ENCODE assay signal across 17 cellular contexts in the genomic region with DNA sequence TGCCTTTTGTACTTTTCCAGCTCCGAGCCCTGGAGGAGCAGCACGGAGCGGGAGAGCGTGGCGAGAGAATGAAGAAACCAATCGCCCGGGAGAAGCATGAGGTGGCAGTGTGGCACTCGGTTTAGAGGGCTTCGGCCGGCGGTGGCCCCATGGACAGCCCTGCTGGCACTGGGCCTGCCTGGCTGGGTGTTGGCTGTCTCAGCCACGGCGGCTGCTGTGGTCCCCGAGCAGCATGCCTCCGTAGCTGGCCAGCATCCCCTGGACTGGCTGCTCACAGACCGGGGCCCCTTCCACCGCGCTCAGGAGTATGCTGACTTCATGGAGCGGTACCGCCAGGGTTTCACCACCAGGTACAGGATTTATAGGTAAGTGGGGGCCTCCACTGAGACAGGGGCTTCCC. TPM values are rescaled to one million over a fixed set of nuclear protein-coding genes. Genes with fewer than 3 reads are reported as not detected.
DNase-seq lines count a peak whose midpoint lies in the region; ATAC-seq and TF ChIP-seq lines count a peak whose summit lies in the region.
"Had no signal": no experiment of that assay in that cellular context is flagged by ENCODE, and none has a peak within 500 bp of the region (broad histone marks: within the 10 kb centered on the region; RNA-seq: fewer than 3 reads in every experiment).

No MANE protein-coding gene starts in this region.

- no peaks in the 10 kb centered on the region for H3K23me2 ChIP-seq in H9 (ENCODE audit: insufficient read length, low read depth, low read length, poor library complexity, severe bottlenecking)

- H2BK20ac ChIP-seq in H9 (ENCODE audit: low read depth, low read length, poor library complexity, severe bottlenecking) = no peak overlapping the region

- H2BK12ac ChIP-seq in H9 (ENCODE audit: insufficient read length, low read depth, low read length) = no peak overlapping the region

- intact Hi-C loops in right cardiac atrium (cut with DNase I) = no loop called here
- intact Hi-C loops in activated T-helper 2 cell treated with anti-CD3 and anti-CD28 coated beads, Interferon-gamma antibody, Interleukin-2, Interleukin-4, amounts not matched to agents 10 μg/mL and 5 μg/mL and 100 μg/mL, durations not matched to agents 14 hours and 24 hours and 36 hours (cut with micrococcal nuclease) = no loop called here

- no peaks in the 10 kb centered on the region for H4K20me1 ChIP-seq in H9 (ENCODE audit: control insufficient read depth, insufficient read depth, insufficient read length)

- H3K9me3 ChIP-seq in H9 (ENCODE audit: control insufficient read depth, low read depth, low read length) = no peaks in the 10 kb centered on the region
- no peaks in the 10 kb centered on the region for H3K9me3 ChIP-seq in right cardiac atrium (ENCODE audit: control insufficient read depth, low read length)
- H3K9me3 ChIP-seq: HAP-1 had no signal

- H3K79me2 ChIP-seq in H9 (ENCODE audit: insufficient read depth, low read length) = no peaks in the 10 kb centered on the region

- no peaks in the 10 kb centered on the region for H3K9me3 Mint-ChIP-seq in H9
- no peaks in the 10 kb centered on the region for H3K9me3 Mint-ChIP-seq in activated T-helper 2 cell treated with anti-CD3 and anti-CD28 coated beads, Interferon-gamma antibody, Interleukin-2, Interleukin-4, amounts not matched to agents 10 μg/mL and 5 μg/mL and 100 μg/mL, durations not matched to agents 14 hours and 24 hours and 36 hours

- H3K56ac ChIP-seq in H9 (ENCODE audit: insufficient read length, low read depth, low read length) = no peak overlapping the region

- no peak overlapping the region for H3K27ac ChIP-seq in H9 (ENCODE audit: insufficient read length, low read depth, low read length)
- H3K27ac ChIP-seq in angular gyrus (ENCODE audit: low read depth, low read length) = peak overlapping the region; percentile 47
- no peak overlapping the region for H3K27ac ChIP-seq in right cardiac atrium (ENCODE audit: low read length)
- H3K27ac ChIP-seq: C4-2B had no signal

- H3K27ac Mint-ChIP-seq in H9 = no peak overlapping the region
- no peak overlapping the region for H3K27ac Mint-ChIP-seq in activated T-helper 2 cell treated with anti-CD3 and anti-CD28 coated beads, Interferon-gamma antibody, Interleukin-2, Interleukin-4, amounts not matched to agents 10 μg/mL and 5 μg/mL and 100 μg/mL, durations not matched to agents 14 hours and 24 hours and 36 hours

- WGBS in H9 (ENCODE audit: extremely low coverage, insufficient read length, low lambda C conversion rate) = no CpG with 5 or more reads among the region's 20 CpGs
- WGBS in right cardiac atrium = 92% methylated on average over 20 of the region's 20 CpGs

- no peak overlapping the region for H3K18ac ChIP-seq in H9 (ENCODE audit: insufficient read length, low read depth, low read length)

- no peak overlapping the region for H3K4ac ChIP-seq in H9 (ENCODE audit: low read depth, low read length)

- no peak overlapping the region for H2AFZ ChIP-seq in H9 (ENCODE audit: low read length)

- H3K23ac ChIP-seq in H9 (ENCODE audit: insufficient read length, low read depth, low read length) = no peak overlapping the region

- peak; percentile 33 for DNase-seq in H9
- peak in 2 of 3 donors; percentile 46 to 49 for DNase-seq in right cardiac atrium
- peak in 31 of 56 donors; percentile 1 to 66 (median 25) for DNase-seq in nucleus accumbens (lab: John Stamatoyannopoulos, UW)
- no peak for DNase-seq in activated T-helper 2 cell treated with anti-CD3 and anti-CD28 coated beads, Interferon-gamma antibody, Interleukin-2, Interleukin-4, amounts not matched to agents 10 μg/mL and 5 μg/mL and 100 μg/mL, durations not matched to agents 14 hours and 24 hours and 36 hours (ENCODE audit: low spot score)
- DNase-seq in NCI-H774 (lab: John Stamatoyannopoulos, UW) = no peak
- DNase-seq: ACHN, DMS79, IMR-90, NCI-H1417 treated with DMSO at 0.1 percent for 48 hours, NCI-H187 treated with DMSO at 0.1 percent for 48 hours, NCI-H2227 treated with DMSO at 0.1 percent for 48 hours, NCI-H524 had no signal

- H4K5ac ChIP-seq in H9 (ENCODE audit: insufficient read length, low read depth, low read length) = no peak overlapping the region

- no peak overlapping the region for H2BK5ac ChIP-seq in H9 (ENCODE audit: insufficient read length, low read length)

- H4K91ac ChIP-seq in H9 (ENCODE audit: insufficient read length, low read depth, low read length) = no peak overlapping the region

- H3K79me1 ChIP-seq in H9 (ENCODE audit: insufficient read depth, low read depth, low read length, poor library complexity, severe bottlenecking) = no peaks in the 10 kb centered on the region

- H3K27me3 Mint-ChIP-seq in H9 (ENCODE audit: low read depth) = peaks cover 8% of the 10 kb centered on the region; the same call in 1 of the 2 replicates
- H3K27me3 Mint-ChIP-seq in activated T-helper 2 cell treated with anti-CD3 and anti-CD28 coated beads, Interferon-gamma antibody, Interleukin-2, Interleukin-4, amounts not matched to agents 10 μg/mL and 5 μg/mL and 100 μg/mL, durations not matched to agents 14 hours and 24 hours and 36 hours (ENCODE audit: low read depth) = no peaks in the 10 kb centered on the region

- no peaks in the 10 kb centered on the region for H3K4me1 ChIP-seq in H9 (ENCODE audit: insufficient read depth, low read length)
- H3K4me1 ChIP-seq in right cardiac atrium (ENCODE audit: control insufficient read depth, insufficient read depth, low read length) = no peaks in the 10 kb centered on the region
- H3K4me1 ChIP-seq: HAP-1 had no signal

- ATAC-seq in right cardiac atrium (peak in 1 of 2 donors; percentile 36), HG02870 (IDR thresholded peaks at IDR 0.05; ENCODE audit: unreplicated experiment) (no peak), SK-N-SH treated with all-trans-retinoic acid at 6 μM for 48 hours (no peak)

- H3K36me3 Mint-ChIP-seq in H9 (ENCODE audit: insufficient read depth in 1 of 3, low read depth in 3 of 3) = no peaks in the 10 kb centered on the region
- no peaks in the 10 kb centered on the region for H3K36me3 Mint-ChIP-seq in activated T-helper 2 cell treated with anti-CD3 and anti-CD28 coated beads, Interferon-gamma antibody, Interleukin-2, Interleukin-4, amounts not matched to agents 10 μg/mL and 5 μg/mL and 100 μg/mL, durations not matched to agents 14 hours and 24 hours and 36 hours (ENCODE audit: low read depth)

- H2BK120ac ChIP-seq in H9 (ENCODE audit: low read depth, low read length, poor library complexity, severe bottlenecking) = no peak overlapping the region

- H3K4me3 Mint-ChIP-seq in H9 = no peak overlapping the region
- H3K4me3 Mint-ChIP-seq in activated T-helper 2 cell treated with anti-CD3 and anti-CD28 coated beads, Interferon-gamma antibody, Interleukin-2, Interleukin-4, amounts not matched to agents 10 μg/mL and 5 μg/mL and 100 μg/mL, durations not matched to agents 14 hours and 24 hours and 36 hours (ENCODE audit: low read depth) = no peak overlapping the region

- no peak for TF ChIP-seq CTCF in H9 (conservative IDR thresholded peaks at IDR 0.05)

- H4K8ac ChIP-seq in H9 (replicated peaks; ENCODE audit: insufficient read length, low read depth, low read length) = no peak overlapping the region

- no peak overlapping the region for H3K9ac ChIP-seq in H9 (ENCODE audit: extremely low read depth, insufficient read length, low read length)

- no peak overlapping the region for H3K4me3 ChIP-seq in right cardiac atrium (ENCODE audit: low read length)
- H3K4me3 ChIP-seq: HAP-1 had no signal

- peaks cover 5 to 7% of the 10 kb centered on the region in 2 experiments for H3K4me1 Mint-ChIP-seq in H9
- H3K4me1 Mint-ChIP-seq in activated T-helper 2 cell treated with anti-CD3 and anti-CD28 coated beads, Interferon-gamma antibody, Interleukin-2, Interleukin-4, amounts not matched to agents 10 μg/mL and 5 μg/mL and 100 μg/mL, durations not matched to agents 14 hours and 24 hours and 36 hours (ENCODE audit: low read depth) = no peaks in the 10 kb centered on the region

- H3K4me2 ChIP-seq in H9 (ENCODE audit: insufficient read depth, insufficient read length, low read length) = no peak overlapping the region

- no peak overlapping the region for H2AK5ac ChIP-seq in H9 (ENCODE audit: insufficient read length, low read length)

- H2BK15ac ChIP-seq in H9 (ENCODE audit: low read depth, low read length) = no peak overlapping the region

- no peak overlapping the region for H3T11ph ChIP-seq in H9 (ENCODE audit: low read length)

- H3K27me3 ChIP-seq in H9 (ENCODE audit: insufficient read depth, low read length) (no peaks in the 10 kb centered on the region; the same call in 1 of the 2 replicates), right cardiac atrium (ENCODE audit: control insufficient read depth, insufficient read depth) (no peaks in the 10 kb centered on the region)

- no peak overlapping the region; the same call in 1 of the 2 replicates for H3K14ac ChIP-seq in H9 (ENCODE audit: insufficient read depth, low read length)

TF ChIP-seq in SK-N-SH treated with all-trans-retinoic acid at 6 μM for 48 hours, 23 proteins besides CTCF, POLR2A, EP300 and RAD21 (continues in another document):
- TF ChIP-seq ZNF8 (CRISPR knock-in tag; IDR thresholded peaks at IDR 0.05) (no peak), ISL1 (CRISPR knock-in tag; IDR thresholded peaks at IDR 0.05) (no peak)
- TF ChIP-seq, protein P1, sequence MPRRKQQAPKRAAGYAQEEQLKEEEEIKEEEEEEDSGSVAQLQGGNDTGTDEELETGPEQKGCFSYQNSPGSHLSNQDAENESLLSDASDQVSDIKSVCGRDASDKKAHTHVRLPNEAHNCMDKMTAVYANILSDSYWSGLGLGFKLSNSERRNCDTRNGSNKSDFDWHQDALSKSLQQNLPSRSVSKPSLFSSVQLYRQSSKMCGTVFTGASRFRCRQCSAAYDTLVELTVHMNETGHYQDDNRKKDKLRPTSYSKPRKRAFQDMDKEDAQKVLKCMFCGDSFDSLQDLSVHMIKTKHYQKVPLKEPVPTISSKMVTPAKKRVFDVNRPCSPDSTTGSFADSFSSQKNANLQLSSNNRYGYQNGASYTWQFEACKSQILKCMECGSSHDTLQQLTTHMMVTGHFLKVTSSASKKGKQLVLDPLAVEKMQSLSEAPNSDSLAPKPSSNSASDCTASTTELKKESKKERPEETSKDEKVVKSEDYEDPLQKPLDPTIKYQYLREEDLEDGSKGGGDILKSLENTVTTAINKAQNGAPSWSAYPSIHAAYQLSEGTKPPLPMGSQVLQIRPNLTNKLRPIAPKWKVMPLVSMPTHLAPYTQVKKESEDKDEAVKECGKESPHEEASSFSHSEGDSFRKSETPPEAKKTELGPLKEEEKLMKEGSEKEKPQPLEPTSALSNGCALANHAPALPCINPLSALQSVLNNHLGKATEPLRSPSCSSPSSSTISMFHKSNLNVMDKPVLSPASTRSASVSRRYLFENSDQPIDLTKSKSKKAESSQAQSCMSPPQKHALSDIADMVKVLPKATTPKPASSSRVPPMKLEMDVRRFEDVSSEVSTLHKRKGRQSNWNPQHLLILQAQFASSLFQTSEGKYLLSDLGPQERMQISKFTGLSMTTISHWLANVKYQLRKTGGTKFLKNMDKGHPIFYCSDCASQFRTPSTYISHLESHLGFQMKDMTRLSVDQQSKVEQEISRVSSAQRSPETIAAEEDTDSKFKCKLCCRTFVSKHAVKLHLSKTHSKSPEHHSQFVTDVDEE (CRISPR knock-in tag; IDR thresholded peaks at IDR 0.05) = no peak

RNA-seq across cellular contexts. Expression of a gene that starts 59.0 kb away (rescaled TPM):
- not detected in 2 replicates for total RNA-seq in H9 (2021)
- under 1 TPM; 0.17 to 0.33 (median 0.20) TPM for total RNA-seq in right cardiac atrium
- 0.20 TPM for polyA plus RNA-seq in right cardiac atrium
- not detected in 2 replicates for total RNA-seq in activated T-helper 2 cell treated with anti-CD3 and anti-CD28 coated beads, Interferon-gamma antibody, Interleukin-2, Interleukin-4, amounts not matched to agents 10 μg/mL and 5 μg/mL and 100 μg/mL, durations not matched to agents 14 hours and 24 hours and 36 hours
- total RNA-seq: IMR-90 had no signal
- polyA plus RNA-seq: IMR-90 had no signal

Comparison
In these comparisons a context has a peak if more than half of its experiments do, and no peak if none do; other contexts are left out.
1. DNase-seq: peak in H9 (single experiment), right cardiac atrium (2 of 3) and nucleus accumbens (31 of 56); none in activated T-helper 2 cell treated with anti-CD3 and anti-CD28 coated beads, Interferon-gamma antibody, Interleukin-2, Interleukin-4, amounts not matched to agents 10 μg/mL and 5 μg/mL and 100 μg/mL, durations not matched to agents 14 hours and 24 hours and 36 hours (single experiment) and NCI-H774 (single experiment).